20 cellular contexts compared by ENCODE assay signal in genomic region chr12:19166387-19166786, GRCh38.
"Had no signal": no experiment of that assay in that cellular context is flagged by ENCODE, and none has a peak within 500 bp of the region (broad histone marks: within the 10 kb centered on the region; RNA-seq: fewer than 3 reads in every experiment).

No MANE protein-coding gene starts in this region.

- H3K4me3 ChIP-seq: coronary artery, right atrium auricular region, smooth muscle cell, testis, uterus had no signal

- H3K27me3 ChIP-seq: right atrium auricular region, testis, uterus had no signal

- H3K4me1 ChIP-seq: uterus had no signal

- H3K4me1 Mint-ChIP-seq: activated CD4-positive, alpha-beta T cell treated with anti-CD3 and anti-CD28 coated beads, Interleukin-2, amount 10 ng/mL, durations not matched to agents 24 days and 14 days; naive thymus-derived CD8-positive, alpha-beta T cell; T-helper 17 cell had no signal

- H3K36me3 Mint-ChIP-seq: activated naive CD4-positive, alpha-beta T cell treated with anti-CD3 and anti-CD28 coated beads, Interleukin-2, amount 50 U/mL, for 72 hours; naive thymus-derived CD8-positive, alpha-beta T cell had no signal

- ATAC-seq: activated CD8-positive, alpha-beta T cell treated with anti-CD3 and anti-CD28 coated beads, Interleukin-2, amount 10 ng/mL, durations not matched to agents 7 days and 5 days; activated naive CD4-positive, alpha-beta T cell treated with anti-CD3 and anti-CD28 coated beads, Interleukin-2, amount 50 U/mL, for 72 hours; activated T-cell treated with anti-CD3 and anti-CD28 coated beads, Interleukin-2, amount 50 U/mL, for 72 hours; esophagus mucosa; naive thymus-derived CD8-positive, alpha-beta T cell; T-helper 17 cell had no signal

- H3K9me3 ChIP-seq: right atrium auricular region, testis, uterus had no signal

- H3K4me3 Mint-ChIP-seq: activated CD4-positive, alpha-beta T cell treated with anti-CD3 and anti-CD28 coated beads, Interleukin-2, amount 10 ng/mL, durations not matched to agents 24 days and 14 days; activated CD8-positive, alpha-beta T cell treated with anti-CD3 and anti-CD28 coated beads, Interleukin-2, amount 10 ng/mL, durations not matched to agents 7 days and 5 days; activated T-cell treated with anti-CD3 and anti-CD28 coated beads, Interleukin-2, amount 50 U/mL, for 72 hours; naive thymus-derived CD8-positive, alpha-beta T cell; stimulated activated naive CD8-positive, alpha-beta T cell treated with anti-CD3 and anti-CD28 coated beads, Interleukin-15, Interleukin-2, amounts not matched to agents 100 ng/mL and 50 ng/mL, for 24 hours; T-helper 17 cell had no signal

- DNase-seq: activated CD4-positive, alpha-beta T cell treated with anti-CD3 and anti-CD28 coated beads, Interleukin-2, amount 10 ng/mL, durations not matched to agents 24 days and 14 days; activated CD4-positive, CD25-positive, alpha-beta regulatory T cell; activated CD8-positive, alpha-beta memory T cell treated with anti-CD3 and anti-CD28 coated beads, Interleukin-2, amount 50 U/mL, for 48 hours; activated CD8-positive, alpha-beta T cell treated with anti-CD3 and anti-CD28 coated beads, Interleukin-2, amount 10 ng/mL, durations not matched to agents 7 days and 5 days; activated gamma-delta T cell; activated T-cell treated with anti-CD3 and anti-CD28 coated beads, Interleukin-2, amount 50 U/mL, for 72 hours; amniotic stem cell; central memory CD4-positive, alpha-beta T cell; mammary epithelial cell; naive thymus-derived CD8-positive, alpha-beta T cell; posterior cingulate gyrus; T-helper 17 cell; testis; uterus had no signal

- H3K27ac Mint-ChIP-seq: activated CD4-positive, alpha-beta T cell treated with anti-CD3 and anti-CD28 coated beads, Interleukin-2, amount 10 ng/mL, durations not matched to agents 24 days and 14 days; activated CD8-positive, alpha-beta T cell treated with anti-CD3 and anti-CD28 coated beads, Interleukin-2, amount 10 ng/mL, durations not matched to agents 7 days and 5 days; activated naive CD4-positive, alpha-beta T cell treated with anti-CD3 and anti-CD28 coated beads, Interleukin-2, amount 50 U/mL, for 72 hours; activated T-cell treated with anti-CD3 and anti-CD28 coated beads, Interleukin-2, amount 50 U/mL, for 72 hours; stimulated activated naive CD8-positive, alpha-beta T cell treated with anti-CD3 and anti-CD28 coated beads, Interleukin-15, Interleukin-2, amounts not matched to agents 100 ng/mL and 50 ng/mL, for 24 hours; T-helper 17 cell had no signal

- H3K36me3 ChIP-seq: right atrium auricular region, uterus had no signal

- H3K9me3 Mint-ChIP-seq: activated CD4-positive, alpha-beta T cell treated with anti-CD3 and anti-CD28 coated beads, Interleukin-2, amount 10 ng/mL, durations not matched to agents 24 days and 14 days; activated T-cell treated with anti-CD3 and anti-CD28 coated beads, Interleukin-2, amount 50 U/mL, for 72 hours; naive thymus-derived CD8-positive, alpha-beta T cell had no signal

- H3K27me3 Mint-ChIP-seq: activated CD4-positive, alpha-beta T cell treated with anti-CD3 and anti-CD28 coated beads, Interleukin-2, amount 10 ng/mL, durations not matched to agents 24 days and 14 days; stimulated activated naive CD8-positive, alpha-beta T cell treated with anti-CD3 and anti-CD28 coated beads, Interleukin-15, Interleukin-2, amounts not matched to agents 100 ng/mL and 50 ng/mL, for 24 hours; T-helper 17 cell had no signal

- H3K27ac ChIP-seq: coronary artery, testis, uterus had no signal
